Comparison of ENCODE assay signal across 2 cellular contexts in genomic region chr9:132716007-132716406, GRCh38.
A peak's percentile ranks its signal among the peaks of the same experiment; 100 is the strongest.
TF ChIP-seq lines count a peak whose summit lies in the region.

No MANE protein-coding gene starts in this region.

TF ChIP-seq in HepG2, 621 proteins besides CTCF, POLR2A, EP300 and RAD21:
- no peak for TF ChIP-seq PITX1 (CRISPR knock-in tag; IDR thresholded peaks at IDR 0.05)
- TF ChIP-seq ZNF629 (CRISPR knock-in tag; conservative IDR thresholded peaks at IDR 0.05): peak; percentile 69

TF ChIP-seq in K562, 482 proteins besides CTCF, POLR2A, EP300 and RAD21 (continues in another document):
- TF ChIP-seq ZNF398 (CRISPR knock-in tag; IDR thresholded peaks at IDR 0.05) (no peak), RBM25 (IDR thresholded peaks at IDR 0.05; ENCODE audit: low read depth, low read length, severe bottlenecking) (peak; percentile 83), BRD9 (IDR thresholded peaks at IDR 0.05; ENCODE audit: low read depth, partially characterized antibody) (no peak), TAF15 (IDR thresholded peaks at IDR 0.05; ENCODE audit: low read depth, low read length) (no peak), FOXO4 (CRISPR knock-in tag; IDR thresholded peaks at IDR 0.05) (no peak), ZBTB5 (IDR thresholded peaks at IDR 0.05) (no peak), ZBTB43 (CRISPR knock-in tag; IDR thresholded peaks at IDR 0.05) (no peak), ZNF124 (CRISPR knock-in tag; IDR thresholded peaks at IDR 0.05) (no peak), CHAMP1 (IDR thresholded peaks at IDR 0.05) (no peak), ZNF79 (CRISPR knock-in tag; IDR thresholded peaks at IDR 0.05; ENCODE audit: low read depth) (no peak), NCOA2 (IDR thresholded peaks at IDR 0.05; ENCODE audit: partially characterized antibody in 2 of 2) (no peak), ZNF561 (CRISPR knock-in tag; conservative IDR thresholded peaks at IDR 0.05) (no peak), NFE2L1 (tag; IDR thresholded peaks at IDR 0.05; ENCODE audit: borderline replicate concordance, low read depth) (no peak), RBFOX2 (IDR thresholded peaks at IDR 0.05; ENCODE audit: low read depth, low read length) (no peak), BCOR (IDR thresholded peaks at IDR 0.05) (peak; percentile 82), ZNF280A (IDR thresholded peaks at IDR 0.05; ENCODE audit: low read depth, partially characterized antibody) (no peak), ERF (CRISPR knock-in tag; IDR thresholded peaks at IDR 0.05) (no peak), EZH2 (IDR thresholded peaks at IDR 0.05; ENCODE audit: borderline replicate concordance, low read depth, low read length) (no peak), ADNP (tag; IDR thresholded peaks at IDR 0.05) (0 out of 2 replicates have a peak, but pooled peaks have one; percentile 19), USF1 (CRISPR knock-in tag; IDR thresholded peaks at IDR 0.05) (no peak), JUND (IDR thresholded peaks at IDR 0.05; ENCODE audit: borderline replicate concordance, low read depth, low read length) (no peak), JUND (tag; IDR thresholded peaks at IDR 0.05; ENCODE audit: borderline replicate concordance, low read depth, low read length) (no peak), NKRF (IDR thresholded peaks at IDR 0.05; ENCODE audit: borderline replicate concordance) (no peak), CREBBP (IDR thresholded peaks at IDR 0.05; ENCODE audit: low read depth, low read length) (no peak), RFX7 (CRISPR knock-in tag; IDR thresholded peaks at IDR 0.05) (no peak), THRB (CRISPR knock-in tag; conservative IDR thresholded peaks at IDR 0.05) (no peak), DNMT1 (IDR thresholded peaks at IDR 0.05) (no peak), RBM22 (IDR thresholded peaks at IDR 0.05; ENCODE audit: low read depth, low read length, poor library complexity, severe bottlenecking) (no peak), TFE3 (CRISPR knock-in tag; IDR thresholded peaks at IDR 0.05) (no peak), RCOR1 (IDR thresholded peaks at IDR 0.05; ENCODE audit: borderline replicate concordance in 1 of 2, low read depth in 2 of 2, low read length in 2 of 2) (peak in 1 of 2 experiments; percentile 36; a peak in 1 of 4 replicates), MEF2A (IDR thresholded peaks at IDR 0.05; ENCODE audit: control insufficient read depth, low read depth, low read length) (no peak), KLF1 (tag; IDR thresholded peaks at IDR 0.05) (no peak), ZNF785 (CRISPR knock-in tag; IDR thresholded peaks at IDR 0.05) (no peak), CC2D1A (IDR thresholded peaks at IDR 0.05) (no peak), PPARD (CRISPR knock-in tag; IDR thresholded peaks at IDR 0.05) (no peak), GATAD2A (IDR thresholded peaks at IDR 0.05) (no peak), FOXK1 (CRISPR knock-in tag; IDR thresholded peaks at IDR 0.05; ENCODE audit: borderline replicate concordance) (no peak), ZNF384 (IDR thresholded peaks at IDR 0.05; ENCODE audit: low read depth, low read length) (no peak), PHB2 (IDR thresholded peaks at IDR 0.05; ENCODE audit: low read depth) (no peak), TRIM28 (IDR thresholded peaks at IDR 0.05) (no peak), ZNF551 (CRISPR knock-in tag; IDR thresholded peaks at IDR 0.05) (no peak), STAT6 (CRISPR knock-in tag; IDR thresholded peaks at IDR 0.05) (no peak), ZFPM2 (CRISPR knock-in tag; IDR thresholded peaks at IDR 0.05) (no peak), ZNF121 (CRISPR knock-in tag; conservative IDR thresholded peaks at IDR 0.05) (peak; percentile 76; the same call in 1 of the 2 replicates), CAMTA2 (CRISPR knock-in tag; conservative IDR thresholded peaks at IDR 0.05) (no peak), KDM1A (IDR thresholded peaks at IDR 0.05) (0 out of 4 replicates have a peak, but pooled peaks of 1 of the 2 experiments have one; percentile 21)
